8 cellular contexts compared by ENCODE assay signal in the genomic region with DNA sequence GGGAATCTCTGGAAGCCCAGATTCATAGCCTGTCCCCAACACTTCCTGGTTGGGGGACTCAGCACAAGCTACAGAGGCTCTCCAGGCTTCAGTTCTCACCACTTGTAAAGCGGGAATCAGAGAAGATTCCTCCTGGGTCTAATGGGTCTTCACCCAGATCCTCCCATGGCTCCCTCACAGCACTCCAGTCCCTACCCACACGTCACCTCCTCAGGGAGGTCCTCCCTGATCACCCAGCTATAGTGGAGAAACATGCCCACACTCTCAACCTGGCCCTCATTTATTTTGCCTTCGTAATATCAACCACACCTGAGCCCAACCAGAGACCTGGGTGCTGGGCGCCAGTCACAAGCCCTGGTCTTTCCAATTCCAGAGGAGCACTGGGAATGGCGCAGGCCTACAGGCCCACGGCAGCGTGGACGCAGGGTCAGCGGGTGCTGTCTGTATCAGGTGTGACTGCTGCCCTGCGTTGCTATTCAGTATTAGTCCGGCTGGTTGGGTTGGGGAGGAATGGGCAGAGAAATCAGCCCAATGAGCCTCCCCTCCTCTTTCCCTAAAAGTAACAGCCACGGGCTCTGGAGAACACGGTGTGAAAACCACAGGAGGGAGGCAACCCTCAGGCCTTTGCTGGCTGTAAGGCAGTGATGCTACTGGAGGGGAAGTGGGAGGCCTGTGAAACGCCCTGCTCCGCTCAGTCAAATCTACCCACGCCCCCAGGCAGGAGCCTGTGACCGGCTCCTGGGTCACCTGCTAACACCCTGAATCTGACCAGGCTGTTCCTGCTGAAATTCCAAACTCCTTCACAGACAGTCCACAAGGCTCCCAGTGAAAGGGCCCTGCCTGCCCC. TPM values are rescaled to one million over a fixed set of nuclear protein-coding genes. Genes with fewer than 3 reads are reported as not detected.
DNase-seq lines count a peak whose midpoint lies in the region; ATAC-seq and TF ChIP-seq lines count a peak whose summit lies in the region.

No MANE protein-coding gene starts in this region.

- no peak overlapping the region for H2AFZ ChIP-seq in Loucy (ENCODE audit: low read length)

- no peaks in the 10 kb centered on the region for H3K9me3 ChIP-seq in CD8-positive, alpha-beta memory T cell (ENCODE audit: low read length)
- H3K9me3 ChIP-seq in Loucy (ENCODE audit: insufficient read depth, low read depth, low read length) (no peaks in the 10 kb centered on the region), endodermal cell (ENCODE audit: control insufficient read depth, low read length) (no peaks in the 10 kb centered on the region)

- CTCF ChIA-PET in CD8-positive, alpha-beta memory T cell (lab: Charles Lee) = interaction anchor here (0.7 kb wide), 1 partner anchor 355 kb away, joined by 3 read pairs; no protein-coding TSS in a partner anchor

- peaks cover 61 to 87% (median 76%) of the 10 kb centered on the region in 3 donors for H3K4me1 Mint-ChIP-seq in CD8-positive, alpha-beta memory T cell
- H3K4me1 Mint-ChIP-seq in endodermal cell (peaks cover 41% of the 10 kb centered on the region), progenitor cell of endocrine pancreas (ENCODE audit: low read depth) (peaks cover 33% of the 10 kb centered on the region)

- POLR2A ChIA-PET in CD8-positive, alpha-beta memory T cell (lab: Charles Lee) = no interaction called here

- H3F3A ChIP-seq in Loucy (ENCODE audit: low read depth) = no peaks in the 10 kb centered on the region

- H3K9ac ChIP-seq in Loucy (ENCODE audit: low read depth, low read length, poor library complexity, severe bottlenecking) (peak overlapping the region; percentile 91), endodermal cell (ENCODE audit: extremely low read depth, low read length, poor library complexity, severe bottlenecking) (no peak overlapping the region)

- H3K4me2 ChIP-seq in Loucy (ENCODE audit: low read depth, low read length, poor library complexity, severe bottlenecking) = peak overlapping the region; percentile 96

- H3K9me3 Mint-ChIP-seq in CD8-positive, alpha-beta memory T cell = no peaks in the 10 kb centered on the region
- no peaks in the 10 kb centered on the region for H3K9me3 Mint-ChIP-seq in endodermal cell
- H3K9me3 Mint-ChIP-seq in progenitor cell of endocrine pancreas (ENCODE audit: low read depth) = no peaks in the 10 kb centered on the region

- H3K36me3 Mint-ChIP-seq in CD8-positive, alpha-beta memory T cell = peaks cover 0 to 30% (median 0%) of the 10 kb centered on the region in 3 donors
- no peaks in the 10 kb centered on the region for H3K36me3 Mint-ChIP-seq in endodermal cell (ENCODE audit: low read depth)
- H3K36me3 Mint-ChIP-seq in progenitor cell of endocrine pancreas (ENCODE audit: insufficient read depth) = no peaks in the 10 kb centered on the region

- peaks cover 0 to 2% of the 10 kb centered on the region in 2 donors for H3K27me3 Mint-ChIP-seq in CD8-positive, alpha-beta memory T cell
- no peaks in the 10 kb centered on the region for H3K27me3 Mint-ChIP-seq in endodermal cell (ENCODE audit: insufficient read depth)
- H3K27me3 Mint-ChIP-seq in progenitor cell of endocrine pancreas = no peaks in the 10 kb centered on the region

- peaks cover 94% of the 10 kb centered on the region for H3K79me2 ChIP-seq in Loucy (ENCODE audit: insufficient read depth, low read length)

- H3K27ac ChIP-seq in CD8-positive, alpha-beta memory T cell (ENCODE audit: low read depth, low read length) = no peak overlapping the region
- no peak overlapping the region for H3K27ac ChIP-seq in endodermal cell (ENCODE audit: low read depth, low read length)

- peak overlapping the region in 7 of 8 donors; percentile 39 to 92 (median 60) for H3K27ac Mint-ChIP-seq in CD8-positive, alpha-beta memory T cell
- H3K27ac Mint-ChIP-seq in endodermal cell (peak overlapping the region; percentile 89), progenitor cell of endocrine pancreas (peak overlapping the region; percentile 63)

- TF ChIP-seq CTCF in Loucy (conservative IDR thresholded peaks at IDR 0.05; ENCODE audit: low read length) (no peak), endodermal cell (conservative IDR thresholded peaks at IDR 0.05) (no peak), progenitor cell of endocrine pancreas (IDR thresholded peaks at IDR 0.05; ENCODE audit: unreplicated experiment) (no peak)

- H4K20me1 ChIP-seq in Loucy (ENCODE audit: insufficient read depth, low read length, poor library complexity, severe bottlenecking) = peaks cover 68% of the 10 kb centered on the region

- peak overlapping the region in 4 of 7 donors; percentile 26 to 61 (median 44) for H3K4me3 Mint-ChIP-seq in CD8-positive, alpha-beta memory T cell
- no peak overlapping the region for H3K4me3 Mint-ChIP-seq in endodermal cell
- H3K4me3 Mint-ChIP-seq in progenitor cell of endocrine pancreas (ENCODE audit: low read depth) = no peak overlapping the region

- H3K4me3 ChIP-seq in CD8-positive, alpha-beta memory T cell (ENCODE audit: low read length) = no peak overlapping the region
- H3K4me3 ChIP-seq in Loucy (ENCODE audit: low read length, poor library complexity, severe bottlenecking) (no peak overlapping the region), endodermal cell (ENCODE audit: low read length) (no peak overlapping the region)

- H3K4me1 ChIP-seq in CD8-positive, alpha-beta memory T cell (ENCODE audit: insufficient read depth, low read length) = peaks cover 74% of the 10 kb centered on the region
- peaks cover 44% of the 10 kb centered on the region for H3K4me1 ChIP-seq in Loucy (ENCODE audit: insufficient read depth, low read length, poor library complexity, severe bottlenecking)
- H3K4me1 ChIP-seq in endodermal cell (ENCODE audit: control insufficient read depth, insufficient read depth, low read length) = peaks cover 10% of the 10 kb centered on the region

- H3K27me3 ChIP-seq in CD8-positive, alpha-beta memory T cell (ENCODE audit: insufficient read depth, low read length, poor library complexity, severe bottlenecking) = no peaks in the 10 kb centered on the region
- no peaks in the 10 kb centered on the region for H3K27me3 ChIP-seq in Loucy (ENCODE audit: insufficient read depth, low read length, poor library complexity, severe bottlenecking)
- H3K27me3 ChIP-seq in endodermal cell (ENCODE audit: control insufficient read depth, insufficient read depth, low read length, poor library complexity, severe bottlenecking) = no peaks in the 10 kb centered on the region

- peak in 2 of 5 donors; percentile 17 to 26 for DNase-seq in CD8-positive, alpha-beta memory T cell
- DNase-seq in endodermal cell = no peak
- DNase-seq in progenitor cell of endocrine pancreas (ENCODE audit: low spot score, unreplicated experiment) = no peak
- no peak for DNase-seq in activated CD8-positive, alpha-beta memory T cell treated with anti-CD3 and anti-CD28 coated beads, Interleukin-2, amount 50 U/mL, for 4 hours
- no peak for DNase-seq in NCI-H524 treated with DMSO at 0.1 percent for 48 hours (lab: John Stamatoyannopoulos, UW)
- DNase-seq in NCI-H187 (lab: John Stamatoyannopoulos, UW) = no peak

- peaks cover 4% of the 10 kb centered on the region for H3K36me3 ChIP-seq in CD8-positive, alpha-beta memory T cell (ENCODE audit: insufficient read depth, low read length)
- no peaks in the 10 kb centered on the region for H3K36me3 ChIP-seq in Loucy (ENCODE audit: insufficient read depth, low read length)
- H3K36me3 ChIP-seq in endodermal cell (ENCODE audit: control insufficient read depth, insufficient read depth, low read length) = peaks cover 10% of the 10 kb centered on the region

- ATAC-seq in GM18909 (IDR thresholded peaks at IDR 0.05; ENCODE audit: poor library complexity, unreplicated experiment) = no peak

- H3K9me2 ChIP-seq in Loucy (replicated peaks; ENCODE audit: low read depth, low read length) = no peaks in the 10 kb centered on the region

- 91 to 95% methylated on average over 5 to 17 of the region's 17 CpGs for WGBS in endodermal cell (ENCODE audit: insufficient coverage in 1 of 2, insufficient read length in 1 of 2), 2 experiments

RNA-seq across cellular contexts. Expression of a gene that starts 5.2 kb away (rescaled TPM):
- 100 to 1,000 TPM; 124 to 132 TPM for total RNA-seq in CD8-positive, alpha-beta memory T cell
- polyA plus RNA-seq in CD8-positive, alpha-beta memory T cell = 27.0 TPM
- total RNA-seq in endodermal cell (100 to 1,000 TPM; 190 to 208 TPM), progenitor cell of endocrine pancreas (200 TPM in 2 replicates)
- 107 TPM for polyA plus RNA-seq in endodermal cell (2013, experiment 1 of 2)
- polyA plus RNA-seq in endodermal cell (2013, experiment 2 of 2) = 99.8 TPM

RNA-seq across cellular contexts. Expression of a gene that starts 53.5 kb away (rescaled TPM):
- under 1 TPM in 1 of 2 experiments, not detected in 1; 0.11 TPM for total RNA-seq in CD8-positive, alpha-beta memory T cell
- not detected for polyA plus RNA-seq in CD8-positive, alpha-beta memory T cell
- total RNA-seq in endodermal cell (1 to 10 TPM in 1 of 2 donors, under 1 TPM in 1; 0.73 to 1.4 TPM), progenitor cell of endocrine pancreas (0.50 and 0.78 TPM in 2 replicates)
- 0.21 TPM for polyA plus RNA-seq in endodermal cell (2013, experiment 1 of 2)
- 0.41 TPM for polyA plus RNA-seq in endodermal cell (2013, experiment 2 of 2)

Comparison
In these comparisons a context has a peak if more than half of its experiments do, and no peak if none do; other contexts are left out.
1. H3K4me3 Mint-ChIP-seq: peak in CD8-positive, alpha-beta memory T cell (4 of 7); none in endodermal cell (single experiment) and progenitor cell of endocrine pancreas (single experiment).
2. Peak in every context shown above with its lines, with median percentiles within 50 percentile points of each other: H3K27ac Mint-ChIP-seq.